15 cellular contexts compared by ENCODE assay signal in the genomic region with DNA sequence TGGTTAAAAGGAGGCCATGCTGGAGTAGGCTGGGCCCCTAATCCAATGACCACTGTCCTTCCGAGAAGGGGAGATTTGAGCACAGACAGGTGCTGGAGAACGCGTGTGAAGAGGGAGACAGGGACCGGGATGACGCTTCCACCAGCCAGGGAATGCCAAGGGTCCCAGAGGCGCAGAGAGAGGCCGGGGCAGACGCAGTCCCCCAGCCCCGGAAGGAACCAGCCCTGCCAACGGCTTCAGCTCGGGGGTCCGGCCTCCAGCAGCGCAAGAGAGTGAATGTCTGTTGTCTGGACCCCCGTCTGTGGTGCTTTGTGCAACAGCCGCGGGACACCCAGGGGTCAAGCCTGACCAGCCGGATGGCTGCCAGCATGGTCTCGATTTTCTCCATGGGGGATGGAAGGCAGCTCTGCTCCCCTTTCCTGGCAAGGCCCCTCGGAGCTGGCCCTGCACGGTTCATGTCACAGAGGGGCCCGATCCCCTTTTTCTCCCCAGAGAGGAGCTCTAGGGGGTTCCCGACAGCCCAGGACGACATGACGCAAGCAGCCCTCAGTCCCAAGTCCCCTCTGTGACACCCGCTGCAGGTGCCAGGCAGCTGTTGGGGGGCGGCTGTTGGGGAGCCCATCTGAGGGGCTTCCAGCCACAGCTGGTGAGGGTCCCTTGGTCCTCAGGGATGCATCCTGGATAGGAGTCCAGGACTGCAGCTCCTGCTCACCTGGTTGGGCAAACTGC.
DNase-seq lines count a peak whose midpoint lies in the region; ATAC-seq and TF ChIP-seq lines count a peak whose summit lies in the region.
"Had no signal": no experiment of that assay in that cellular context is flagged by ENCODE, and none has a peak within 500 bp of the region (broad histone marks: within the 10 kb centered on the region; RNA-seq: fewer than 3 reads in every experiment).

No MANE protein-coding gene starts in this region.

- H3K18ac ChIP-seq in neuronal stem cell (ENCODE audit: low read length) = peak overlapping the region; percentile 51

- no peaks in the 10 kb centered on the region for H3K79me1 ChIP-seq in neuronal stem cell (ENCODE audit: low read depth, low read length)

- no peak overlapping the region for H3K4me3 ChIP-seq in neuronal stem cell (ENCODE audit: low read length in 2 of 2)
- H3K4me3 ChIP-seq: heart left ventricle had no signal

- no peaks in the 10 kb centered on the region for H3K36me3 Mint-ChIP-seq in T-helper 2 cell treated with Interferon-gamma antibody and Interleukin-4, amounts not matched to agents 5 μg/mL and 100 μg/mL, for 36 hours (ENCODE audit: low read depth)
- no peaks in the 10 kb centered on the region for H3K36me3 Mint-ChIP-seq in activated CD8-positive, alpha-beta T cell treated with anti-CD3 and anti-CD28 coated beads, Interleukin-2, amount 10 ng/mL, durations not matched to agents 7 days and 5 days (ENCODE audit: low read depth)

- H3K23ac ChIP-seq in neuronal stem cell (ENCODE audit: low read depth, low read length, poor library complexity) = peak overlapping the region; percentile 62

- peak overlapping the region; percentile 25 for H2AK5ac ChIP-seq in neuronal stem cell (ENCODE audit: low read depth, low read length)

- TF ChIP-seq POLR2A in erythroblast (IDR thresholded peaks at IDR 0.05; ENCODE audit: low read length) = no peak

- no CpG with 5 or more reads among the region's 26 CpGs for WGBS in neuronal stem cell (ENCODE audit: extremely low coverage in 2 of 2, insufficient read length in 2 of 2, insufficient replicate concordance in 1 of 2), 2 donors

- H3K4me3 Mint-ChIP-seq in T-helper 2 cell treated with Interferon-gamma antibody and Interleukin-4, amounts not matched to agents 5 μg/mL and 100 μg/mL, for 36 hours = no peak overlapping the region
- H3K4me3 Mint-ChIP-seq in activated CD8-positive, alpha-beta T cell treated with anti-CD3 and anti-CD28 coated beads, Interleukin-2, amount 10 ng/mL, durations not matched to agents 7 days and 5 days = no peak overlapping the region
- H3K4me3 Mint-ChIP-seq: H9 had no signal

- H4K91ac ChIP-seq in neuronal stem cell (ENCODE audit: low read depth, low read length, poor library complexity) = peak overlapping the region; percentile 23

- no peak overlapping the region for H4K8ac ChIP-seq in neuronal stem cell (ENCODE audit: low read depth, low read length)

- ATAC-seq in HG03175 (IDR thresholded peaks at IDR 0.05; ENCODE audit: unreplicated experiment) (peak; percentile 1), HG03280 (IDR thresholded peaks at IDR 0.05; ENCODE audit: unreplicated experiment) (no peak)
- ATAC-seq in activated CD8-positive, alpha-beta T cell treated with anti-CD3 and anti-CD28 coated beads, Interleukin-2, amount 10 ng/mL, durations not matched to agents 7 days and 5 days = no peak
- ATAC-seq: heart left ventricle had no signal

- no peaks in the 10 kb centered on the region for H3K9me3 ChIP-seq in neuronal stem cell (replicated peaks in 1 of 2; ENCODE audit: control insufficient read depth in 2 of 2, insufficient read depth in 1 of 2, low read depth in 1 of 2, low read length in 2 of 2)
- H3K9me3 ChIP-seq: heart left ventricle, neutrophil had no signal

- H3K14ac ChIP-seq in neuronal stem cell (ENCODE audit: low read length) = no peak overlapping the region

- CTCF ChIA-PET in activated CD8-positive, alpha-beta T cell treated with anti-CD3 and anti-CD28 coated beads, Interleukin-2, amount 10 ng/mL, durations not matched to agents 7 days and 5 days (lab: Charles Lee) = no interaction called here

- no peak overlapping the region for H3K27ac ChIP-seq in neuronal stem cell (replicated peaks; ENCODE audit: low read length)
- H3K27ac ChIP-seq: neutrophil had no signal

- peak overlapping the region; percentile 26 for H2BK120ac ChIP-seq in neuronal stem cell (ENCODE audit: low read depth, low read length)

- H2AFZ ChIP-seq in neuronal stem cell (ENCODE audit: low read length) = no peak overlapping the region

- POLR2A ChIA-PET in activated CD8-positive, alpha-beta T cell treated with anti-CD3 and anti-CD28 coated beads, Interleukin-2, amount 10 ng/mL, durations not matched to agents 7 days and 5 days (lab: Charles Lee) = interaction anchor here (1.8 kb wide), 1 partner anchor 8 kb away, joined by 8 read pairs; no protein-coding TSS in a partner anchor

- H3K27me3 Mint-ChIP-seq in T-helper 2 cell treated with Interferon-gamma antibody and Interleukin-4, amounts not matched to agents 5 μg/mL and 100 μg/mL, for 36 hours (ENCODE audit: low read depth) = no peaks in the 10 kb centered on the region
- no peaks in the 10 kb centered on the region for H3K27me3 Mint-ChIP-seq in activated CD8-positive, alpha-beta T cell treated with anti-CD3 and anti-CD28 coated beads, Interleukin-2, amount 10 ng/mL, durations not matched to agents 7 days and 5 days (ENCODE audit: low read depth)

- H3K27me3 ChIP-seq in neuronal stem cell (ENCODE audit: control insufficient read depth in 3 of 3, insufficient read depth in 3 of 3, low read depth in 1 of 3, low read length in 3 of 3) = no peaks in the 10 kb centered on the region
- H3K27me3 ChIP-seq: heart left ventricle, neutrophil had no signal

- H2BK15ac ChIP-seq in neuronal stem cell (ENCODE audit: low read length) = peak overlapping the region; percentile 7

- H3K9me3 Mint-ChIP-seq in T-helper 2 cell treated with Interferon-gamma antibody and Interleukin-4, amounts not matched to agents 5 μg/mL and 100 μg/mL, for 36 hours = no peaks in the 10 kb centered on the region
- H3K9me3 Mint-ChIP-seq in activated CD8-positive, alpha-beta T cell treated with anti-CD3 and anti-CD28 coated beads, Interleukin-2, amount 10 ng/mL, durations not matched to agents 7 days and 5 days (ENCODE audit: insufficient read depth) = no peaks in the 10 kb centered on the region
- H3K9me3 Mint-ChIP-seq: H9 had no signal

- peak overlapping the region; percentile 78 for H2BK5ac ChIP-seq in neuronal stem cell (ENCODE audit: low read length)

- peaks cover 2 to 24% of the 10 kb centered on the region in 2 donors for H3K4me1 ChIP-seq in neuronal stem cell (ENCODE audit: control insufficient read depth in 2 of 2, insufficient read depth in 1 of 2, low read depth in 1 of 2, low read length in 2 of 2)

- peak overlapping the region; percentile 48 for H3K4ac ChIP-seq in neuronal stem cell (ENCODE audit: low read length)

- peaks cover 9% of the 10 kb centered on the region for H3K4me1 Mint-ChIP-seq in T-helper 2 cell treated with Interferon-gamma antibody and Interleukin-4, amounts not matched to agents 5 μg/mL and 100 μg/mL, for 36 hours (ENCODE audit: low read depth)
- peaks cover 34% of the 10 kb centered on the region for H3K4me1 Mint-ChIP-seq in activated CD8-positive, alpha-beta T cell treated with anti-CD3 and anti-CD28 coated beads, Interleukin-2, amount 10 ng/mL, durations not matched to agents 7 days and 5 days (ENCODE audit: low read depth)

- H3K27ac Mint-ChIP-seq in T-helper 2 cell treated with Interferon-gamma antibody and Interleukin-4, amounts not matched to agents 5 μg/mL and 100 μg/mL, for 36 hours = peak overlapping the region; percentile 84
- peak overlapping the region; percentile 76 for H3K27ac Mint-ChIP-seq in activated CD8-positive, alpha-beta T cell treated with anti-CD3 and anti-CD28 coated beads, Interleukin-2, amount 10 ng/mL, durations not matched to agents 7 days and 5 days

- no peak for DNase-seq in T-helper 2 cell treated with Interferon-gamma antibody and Interleukin-4, amounts not matched to agents 5 μg/mL and 100 μg/mL, for 36 hours (ENCODE audit: low spot score)
- DNase-seq in T-helper 2 cell (no peak), neuronal stem cell (ENCODE audit: low spot score) (no peak), erythroblast (lab: John Stamatoyannopoulos, UW) (no peak), SKM-1 (lab: John Stamatoyannopoulos, UW; ENCODE audit: unreplicated experiment) (no peak)
- DNase-seq in activated CD8-positive, alpha-beta T cell treated with anti-CD3 and anti-CD28 coated beads, Interleukin-2, amount 10 ng/mL, durations not matched to agents 7 days and 5 days = no peak
- DNase-seq: 8988T, activated gamma-delta T cell treated with Interleukin-2 at 50 U/mL for 16 hours, H9, heart left ventricle, kidney, NCI-H1092 treated with DMSO at 0.1 percent for 48 hours had no signal

- no peak overlapping the region for H3K9ac ChIP-seq in neuronal stem cell (ENCODE audit: low read depth, low read length, poor library complexity)

- H3K4me2 ChIP-seq in neuronal stem cell (ENCODE audit: insufficient read depth, low read length, poor library complexity, severe bottlenecking) = no peak overlapping the region

- H3K36me3 ChIP-seq in neuronal stem cell (replicated peaks in 1 of 2; ENCODE audit: control insufficient read depth in 2 of 2, insufficient read depth in 2 of 2, low read length in 2 of 2) = no peaks in the 10 kb centered on the region
- H3K36me3 ChIP-seq: heart left ventricle, neutrophil had no signal

- H2BK12ac ChIP-seq in neuronal stem cell (ENCODE audit: low read length) = no peak overlapping the region
